In the genomic region with DNA sequence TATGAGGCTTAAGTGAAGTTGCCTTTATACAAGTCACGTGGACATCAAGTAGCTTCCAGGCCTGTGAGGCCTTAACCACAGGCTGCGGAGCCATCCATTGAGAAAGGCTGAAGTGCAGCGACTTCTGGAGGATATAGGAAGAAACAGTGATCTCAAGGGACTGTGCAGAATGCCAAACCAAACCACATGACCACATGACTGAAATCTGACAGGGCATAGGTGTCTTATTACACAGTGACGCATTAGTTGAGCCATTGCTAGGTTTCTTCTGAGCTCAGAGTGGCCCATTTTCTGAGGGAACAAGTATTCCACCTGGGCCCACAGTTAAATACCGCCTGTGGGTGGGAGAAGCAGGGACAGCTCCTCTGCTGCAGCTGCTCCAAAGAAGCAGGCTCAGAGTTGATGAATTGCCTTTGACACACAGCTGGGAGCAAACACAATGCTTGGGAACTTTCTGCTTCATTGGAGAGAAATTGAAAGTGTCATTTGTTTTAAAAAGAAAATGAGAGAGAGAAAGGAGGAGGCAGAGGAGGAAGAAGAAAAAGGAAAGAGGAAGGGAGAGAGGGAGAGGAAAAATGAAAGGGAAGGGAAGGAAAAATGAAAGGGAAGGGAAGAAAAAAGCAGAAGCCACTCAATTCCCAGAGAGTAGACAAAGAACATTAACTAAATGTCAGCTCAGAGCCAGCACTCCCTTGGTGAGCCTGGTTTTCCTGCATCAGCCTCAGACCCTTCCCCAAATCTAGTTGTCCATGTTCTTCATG, we compare ENCODE assay signal across 8 cellular contexts.
DNase-seq lines count a peak whose midpoint lies in the region; ATAC-seq and TF ChIP-seq lines count a peak whose summit lies in the region.

No MANE protein-coding gene starts in this region.

- H3K4me1 ChIP-seq in Panc1 (ENCODE audit: control insufficient read depth, insufficient read depth, low read length), result no peaks in the 10 kb centered on the region

- H3K36me3 Mint-ChIP-seq in activated CD4-positive, alpha-beta T cell treated with anti-CD3 and anti-CD28 coated beads for 36 hours (ENCODE audit: low read depth), result no peaks in the 10 kb centered on the region

- no peaks in the 10 kb centered on the region for H3K9me3 ChIP-seq in Panc1 (ENCODE audit: control insufficient read depth, insufficient read depth, low read depth, low read length)

- H3K4me3 Mint-ChIP-seq in activated CD4-positive, alpha-beta T cell treated with anti-CD3 and anti-CD28 coated beads for 36 hours, result no peak overlapping the region

- no peaks in the 10 kb centered on the region for H3K4me1 Mint-ChIP-seq in activated CD4-positive, alpha-beta T cell treated with anti-CD3 and anti-CD28 coated beads for 36 hours

- CTCF ChIA-PET in Panc1 (lab: Charles Lee), result interaction anchor here (0.8 kb wide), 1 partner anchor 1014 kb away, joined by 8 read pairs; no protein-coding TSS in a partner anchor
- CTCF ChIA-PET in activated CD4-positive, alpha-beta T cell treated with anti-CD3 and anti-CD28 coated beads for 36 hours (lab: Charles Lee), result interaction anchor here (0.8 to 3.1 kb wide), 4 partner anchors 12 to 287 kb away, joined by 3 to 12 read pairs (median 4); no protein-coding TSS in a partner anchor

- no peaks in the 10 kb centered on the region for H3K27me3 ChIP-seq in Panc1 (ENCODE audit: control insufficient read depth, insufficient read depth, low read length)

- intact Hi-C loops in Panc1 (cut with micrococcal nuclease; ENCODE audit: unreplicated experiment), result no loop called here
- intact Hi-C loops in activated CD4-positive, alpha-beta T cell treated with anti-CD3 and anti-CD28 coated beads for 36 hours (cut with DNase I, micrococcal nuclease), result no loop called here

- no TSS peak for BruUV-seq in Panc1 (replicated peaks; lab: Mats Ljungman, UMichigan)

- H3K4me3 ChIP-seq in Panc1 (ENCODE audit: low read depth in 2 of 2, low read length in 2 of 2), result no peak overlapping the region

- in situ Hi-C loops in Panc1 (cut with HindIII; ENCODE audit: low pct_unique_long_range_greater_than_20kb, low sequenced_read_pairs), result no loop called here

- H3K27ac ChIP-seq in Panc1 (ENCODE audit: low read length), result no peak overlapping the region
- peak overlapping the region; percentile 84 for H3K27ac ChIP-seq in temporal lobe (ENCODE audit: low read depth, low read length)

- POLR2A ChIA-PET in Panc1 (lab: Charles Lee), result no interaction called here
- POLR2A ChIA-PET in activated CD4-positive, alpha-beta T cell treated with anti-CD3 and anti-CD28 coated beads for 36 hours (lab: Charles Lee), result no interaction called here

- no peaks in the 10 kb centered on the region for H3K9me3 Mint-ChIP-seq in activated CD4-positive, alpha-beta T cell treated with anti-CD3 and anti-CD28 coated beads for 36 hours (ENCODE audit: low read depth)

- peak; percentile 66 for ATAC-seq in GM18517 (IDR thresholded peaks at IDR 0.05; ENCODE audit: unreplicated experiment)
- ATAC-seq in HG03280 (IDR thresholded peaks at IDR 0.05; ENCODE audit: unreplicated experiment), result peak; percentile 70
- ATAC-seq in Panc1, result no peak
- ATAC-seq in activated CD4-positive, alpha-beta T cell treated with anti-CD3 and anti-CD28 coated beads for 36 hours, result no peak

- no peaks in the 10 kb centered on the region for H3K36me3 ChIP-seq in Panc1 (ENCODE audit: control insufficient read depth, insufficient read depth, low read length)

- no peak overlapping the region for H3K27ac Mint-ChIP-seq in activated CD4-positive, alpha-beta T cell treated with anti-CD3 and anti-CD28 coated beads for 36 hours

- TF ChIP-seq CTCF in Panc1 (IDR thresholded peaks at IDR 0.05), result no peak

- no peaks in the 10 kb centered on the region for H3K27me3 Mint-ChIP-seq in activated CD4-positive, alpha-beta T cell treated with anti-CD3 and anti-CD28 coated beads for 36 hours

- peak; percentile 54 for DNase-seq in Panc1 (ENCODE audit: low read depth, low spot score)
- peak; percentile 99 for DNase-seq in fibroblast of gingiva (ENCODE audit: low read depth)
- DNase-seq in NCI-H446 treated with DMSO at 0.1 percent for 48 hours (lab: John Stamatoyannopoulos, UW), result no peak
- DNase-seq in putamen (ENCODE audit: low spot score), result no peak
- no peak for DNase-seq in activated CD4-positive, alpha-beta T cell treated with anti-CD3 and anti-CD28 coated beads for 36 hours

Comparison
In these comparisons a context has a peak if more than half of its experiments do, and no peak if none do; other contexts are left out.
1. ATAC-seq: peak in GM18517 (single experiment) and HG03280 (single experiment); none in Panc1 (single experiment) and activated CD4-positive, alpha-beta T cell treated with anti-CD3 and anti-CD28 coated beads for 36 hours (single experiment).
2. DNase-seq: peak in Panc1 (single experiment) and fibroblast of gingiva (single experiment); none in NCI-H446 treated with DMSO at 0.1 percent for 48 hours (single experiment), putamen (single experiment) and activated CD4-positive, alpha-beta T cell treated with anti-CD3 and anti-CD28 coated beads for 36 hours (single experiment).